In genomic region chr9:135277219-135278201, GRCh38 we compare ENCODE assay signal across 1 cellular context.
TF ChIP-seq lines count a peak whose summit lies in the region.

No MANE protein-coding gene starts in this region.

TF ChIP-seq in HepG2, 621 proteins besides CTCF, POLR2A, EP300 and RAD21 (continued from another document):
- TF ChIP-seq ZNF296 (CRISPR knock-in tag; conservative IDR thresholded peaks at IDR 0.05) = no peak
